ENCODE assay signal across 10 cellular contexts in genomic region chr14:103748539-103748867, GRCh38. TPM values are rescaled to one million over a fixed set of nuclear protein-coding genes. Genes with fewer than 3 reads are reported as not detected.
DNase-seq lines count a peak whose midpoint lies in the region; TF ChIP-seq lines count a peak whose summit lies in the region.
"Had no signal": no experiment of that assay in that cellular context is flagged by ENCODE, and none has a peak within 500 bp of the region (broad histone marks: within the 10 kb centered on the region; RNA-seq: fewer than 3 reads in every experiment).

No MANE protein-coding gene starts in this region.

- H3K27me3 ChIP-seq in thymus (ENCODE audit: control insufficient read depth, insufficient read depth): no peaks in the 10 kb centered on the region
- H3K27me3 ChIP-seq in thyroid gland: no peaks in the 10 kb centered on the region
- H3K27me3 ChIP-seq: neutrophil had no signal

- H3K4me3 ChIP-seq in thymus (ENCODE audit: low read length) (no peak overlapping the region), thyroid gland (replicated peaks in 1 of 3) (no peak overlapping the region)

- TF ChIP-seq POLR2A in thyroid gland (IDR thresholded peaks at IDR 0.05): no peak

- DNase-seq in T-helper 2 cell treated with Interferon-gamma antibody and Interleukin-4, amounts not matched to agents 5 μg/mL and 100 μg/mL, for 36 hours (ENCODE audit: low spot score): peak; percentile 20
- DNase-seq in activated T-cell treated with anti-CD3 and anti-CD28 coated beads, Interleukin-2, amount 50 U/mL, for 48 hours: peak; percentile 58 to 69
- DNase-seq in stimulated activated CD4-positive, alpha-beta T cell treated with anti-CD3 and anti-CD28 coated beads, Interleukin-12 subunit alpha, Interleukin-12 subunit beta, amount 100 ng/mL, for 4 hours: peak; percentile 28
- DNase-seq in SIG-M5 treated with dmso at 0.1 percent for 504 hours (lab: John Stamatoyannopoulos, UW; ENCODE audit: unreplicated experiment) (no peak), substantia nigra (lab: John Stamatoyannopoulos, UW) (no peak), thyroid gland (no peak)
- DNase-seq: NCI-H2081 treated with DMSO at 0.1 percent for 48 hours, SIG-M5 had no signal

- H3K36me3 ChIP-seq in thymus (ENCODE audit: control insufficient read depth, insufficient read depth): no peaks in the 10 kb centered on the region
- H3K36me3 ChIP-seq in thyroid gland: peaks cover 46 to 57% of the 10 kb centered on the region in 2 donors
- H3K36me3 ChIP-seq: neutrophil had no signal

- H3K9me3 ChIP-seq in thymus (ENCODE audit: control insufficient read depth) (no peaks in the 10 kb centered on the region), thyroid gland (no peaks in the 10 kb centered on the region)
- H3K9me3 ChIP-seq: neutrophil had no signal

- no peaks in the 10 kb centered on the region for H3K27me3 Mint-ChIP-seq in T-helper 2 cell treated with Interferon-gamma antibody and Interleukin-4, amounts not matched to agents 5 μg/mL and 100 μg/mL, for 36 hours (ENCODE audit: low read depth)

- WGBS in thymus: 47% methylated on average over 6 of the region's 6 CpGs
- WGBS in thyroid gland, 2 donors: 83 to 92% methylated on average over 6 of the region's 6 CpGs

- H3K27ac ChIP-seq in thymus (ENCODE audit: low read depth): peak overlapping the region; percentile 89
- no peak overlapping the region for H3K27ac ChIP-seq in substantia nigra (ENCODE audit: low read depth, low read length, poor library complexity, severe bottlenecking)
- no peak overlapping the region for H3K27ac ChIP-seq in thyroid gland
- H3K27ac ChIP-seq: neutrophil had no signal

- no peak overlapping the region for H3K4me3 Mint-ChIP-seq in T-helper 2 cell treated with Interferon-gamma antibody and Interleukin-4, amounts not matched to agents 5 μg/mL and 100 μg/mL, for 36 hours

- H3K27ac Mint-ChIP-seq in T-helper 2 cell treated with Interferon-gamma antibody and Interleukin-4, amounts not matched to agents 5 μg/mL and 100 μg/mL, for 36 hours: no peak overlapping the region

- H3K4me1 ChIP-seq in thymus (ENCODE audit: control insufficient read depth, insufficient read depth, low read length) (peaks cover 17% of the 10 kb centered on the region), thyroid gland (peaks cover 4 to 5% of the 10 kb centered on the region in 2 donors)

- H3K4me1 Mint-ChIP-seq in T-helper 2 cell treated with Interferon-gamma antibody and Interleukin-4, amounts not matched to agents 5 μg/mL and 100 μg/mL, for 36 hours (ENCODE audit: low read depth): peaks cover 11% of the 10 kb centered on the region

- no peaks in the 10 kb centered on the region for H3K36me3 Mint-ChIP-seq in T-helper 2 cell treated with Interferon-gamma antibody and Interleukin-4, amounts not matched to agents 5 μg/mL and 100 μg/mL, for 36 hours (ENCODE audit: low read depth)

- TF ChIP-seq CTCF in thyroid gland (IDR thresholded peaks at IDR 0.05): no peak

- no peaks in the 10 kb centered on the region for H3K9me3 Mint-ChIP-seq in T-helper 2 cell treated with Interferon-gamma antibody and Interleukin-4, amounts not matched to agents 5 μg/mL and 100 μg/mL, for 36 hours

- intact Hi-C loops in thyroid gland (cut with DNase I): no loop called here

RNA-seq across cellular contexts. Expression of gene ZFYVE21, which starts 32.9 kb away (rescaled TPM):
- 38.9 TPM for polyA plus RNA-seq in thymus
- 100 to 1,000 TPM; 113 to 167 (median 131) TPM for total RNA-seq in thyroid gland

RNA-seq across cellular contexts. Expression of gene XRCC3, which starts 33.3 kb away (rescaled TPM):
- 4.4 TPM for polyA plus RNA-seq in thymus
- total RNA-seq in thyroid gland: 10 to 100 TPM in 1 of 4 donors, 1 to 10 TPM in 3; 3.3 to 15.7 (median 7.9) TPM

Comparison
In these comparisons a context has a peak if more than half of its experiments do, and no peak if none do; other contexts are left out.
1. DNase-seq: peak in T-helper 2 cell treated with Interferon-gamma antibody and Interleukin-4, amounts not matched to agents 5 μg/mL and 100 μg/mL, for 36 hours (single experiment), activated T-cell treated with anti-CD3 and anti-CD28 coated beads, Interleukin-2, amount 50 U/mL, for 48 hours (2 of 2) and stimulated activated CD4-positive, alpha-beta T cell treated with anti-CD3 and anti-CD28 coated beads, Interleukin-12 subunit alpha, Interleukin-12 subunit beta, amount 100 ng/mL, for 4 hours (single experiment); none in SIG-M5 treated with dmso at 0.1 percent for 504 hours (single experiment), substantia nigra (0 of 49) and thyroid gland (0 of 2).